ENCODE assay signal across 27 cellular contexts in genomic region chr2:230157300-230157699, GRCh38.
"Had no signal": no experiment of that assay in that cellular context is flagged by ENCODE, and none has a peak within 500 bp of the region (broad histone marks: within the 10 kb centered on the region; RNA-seq: fewer than 3 reads in every experiment).

No MANE protein-coding gene starts in this region.

- H3K36me3 Mint-ChIP-seq: mesothelial cell of epicardium; natural killer cell treated with Interleukin-12 subunit alpha and Interleukin-12 subunit beta and Interleukin-15 and Interleukin-18, amount 100 ng/mL, for 72 hours; type B pancreatic cell had no signal

- H3K36me3 ChIP-seq: gastrocnemius medialis, tibial artery had no signal

- H3K4me1 Mint-ChIP-seq: endodermal cell had no signal

- H3K9me3 Mint-ChIP-seq: natural killer cell treated with Interleukin-12 subunit alpha and Interleukin-12 subunit beta and Interleukin-15 and Interleukin-18, amount 100 ng/mL, for 72 hours had no signal

- H3K9ac ChIP-seq: parathyroid adenoma had no signal

- H3K27me3 Mint-ChIP-seq: memory B cell; naive B cell; natural killer cell treated with Interleukin-12 subunit alpha and Interleukin-12 subunit beta and Interleukin-15 and Interleukin-18, amount 100 ng/mL, for 72 hours; type B pancreatic cell had no signal

- H3K4me3 Mint-ChIP-seq: dendritic cell treated with granulocyte-macrophage colony-stimulating factor and Interleukin-4, amounts not matched to agents 40 ng/mL and 50 ng/mL, for 4 days; endodermal cell; memory B cell; mesothelial cell of epicardium; natural killer cell treated with Interleukin-12 subunit alpha and Interleukin-12 subunit beta and Interleukin-15 and Interleukin-18, amount 100 ng/mL, for 72 hours; type B pancreatic cell had no signal

- H3K79me2 ChIP-seq: parathyroid adenoma had no signal

- H3K27ac ChIP-seq: epithelial cell of prostate, gastrocnemius medialis, parathyroid adenoma, testis, tibial artery had no signal

- DNase-seq: effector CD8-positive, alpha-beta T cell; endodermal cell; foreskin fibroblast; gastrocnemius medialis; head of caudate nucleus; mucosa of descending colon; naive B cell; stimulated activated CD4-positive, alpha-beta T cell treated with anti-CD3 and anti-CD28 coated beads, Interleukin-12 subunit alpha, Interleukin-12 subunit beta, amount 100 ng/mL, for 4 hours; stimulated activated CD4-positive, alpha-beta T cell treated with anti-CD3 and anti-CD28 coated beads, Interleukin-1b, Interleukin-23, amount 100 ng/mL, for 48 hours; stimulated activated CD4-positive, alpha-beta T cell treated with anti-CD3 and anti-CD28 coated beads, Interleukin-4, amount 100 ng/mL, for 1 hour; stimulated activated CD8-positive, alpha-beta memory T cell treated with anti-CD3 and anti-CD28 coated beads, Interleukin-4, amount 100 ng/mL, for 48 hours; stimulated activated naive CD4-positive, alpha-beta T cell; substantia nigra; testis; tibial artery had no signal

- H3K4me3 ChIP-seq: gastrocnemius medialis, lung, mucosa of descending colon, smooth muscle cell, testis, tibial artery had no signal

- H3K27me3 ChIP-seq: gastrocnemius medialis, testis, tibial artery had no signal

- H2AFZ ChIP-seq: parathyroid adenoma had no signal

- H3K4me2 ChIP-seq: smooth muscle cell had no signal

- ATAC-seq: esophagus mucosa; gastrocnemius medialis; mucosa of descending colon; natural killer cell treated with Interleukin-12 subunit alpha and Interleukin-12 subunit beta and Interleukin-15 and Interleukin-18, amount 100 ng/mL, for 72 hours; sciatic nerve had no signal

- H3K9me3 ChIP-seq: gastrocnemius medialis, mucosa of descending colon, testis, tibial artery had no signal

- H3K4me1 ChIP-seq: gastrocnemius medialis, testis, tibial artery had no signal

- H3K27ac Mint-ChIP-seq: dendritic cell treated with granulocyte-macrophage colony-stimulating factor and Interleukin-4, amounts not matched to agents 40 ng/mL and 50 ng/mL, for 4 days; endodermal cell; memory B cell; mesothelial cell of epicardium; natural killer cell treated with Interleukin-12 subunit alpha and Interleukin-12 subunit beta and Interleukin-15 and Interleukin-18, amount 100 ng/mL, for 72 hours; progenitor cell of endocrine pancreas; type B pancreatic cell had no signal
